11 cellular contexts compared by ENCODE assay signal in the genomic region with DNA sequence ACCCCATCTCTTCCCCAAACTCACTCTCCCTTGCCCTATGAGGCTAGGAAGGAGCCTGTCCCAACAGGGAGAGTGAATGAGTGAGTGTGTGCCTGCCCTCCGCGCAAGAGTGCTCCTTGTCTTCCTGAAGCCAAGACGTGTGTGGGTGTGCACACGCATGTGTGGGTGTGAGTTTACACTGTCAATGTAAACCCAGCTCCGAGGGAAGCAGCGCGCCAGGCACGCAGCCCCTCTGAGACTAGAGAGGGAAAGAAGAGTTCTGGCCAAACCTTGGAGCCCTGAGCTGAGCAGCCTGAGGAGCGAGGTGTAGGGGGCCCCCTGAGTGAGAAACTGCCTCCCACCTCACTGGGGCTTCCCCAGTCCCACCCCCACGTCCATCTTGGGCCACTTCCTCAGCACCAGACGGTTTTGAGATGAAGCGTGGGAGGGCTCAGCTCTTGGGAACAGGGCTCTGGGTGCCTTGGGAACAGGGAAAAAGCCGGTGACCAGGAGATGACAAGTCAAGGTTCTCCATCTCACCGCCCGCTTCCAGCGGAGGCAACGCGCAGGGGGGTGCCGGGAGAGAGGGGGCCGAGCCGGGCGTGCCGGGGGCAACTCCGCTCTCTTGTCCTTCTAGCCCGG. TPM values are rescaled to one million over a fixed set of nuclear protein-coding genes. Genes with fewer than 3 reads are reported as not detected.
DNase-seq lines count a peak whose midpoint lies in the region; ATAC-seq, FAIRE-seq and TF ChIP-seq lines count a peak whose summit lies in the region.
"Had no signal": no experiment of that assay in that cellular context is flagged by ENCODE, and none has a peak within 500 bp of the region (broad histone marks: within the 10 kb centered on the region; RNA-seq: fewer than 3 reads in every experiment).

No MANE protein-coding gene starts in this region.

- no peak for TF ChIP-seq POLR2A in GM12891 (IDR thresholded peaks at IDR 0.05; ENCODE audit: low read depth, low read length)

- H3K27me3 ChIP-seq in ascending aorta (no peaks in the 10 kb centered on the region), hepatocyte (peaks cover 44% of the 10 kb centered on the region)
- H3K27me3 ChIP-seq: ovary had no signal

- FAIRE-seq in GM12891 (lab: Jason Lieb, UNC) = peak; percentile 26

- intact Hi-C loops in ascending aorta (cut with DNase I) = loop anchor here (5.0 kb wide), 2 partner anchors 81 to 699 kb away; partner anchors contain the start of gene SKIL

- ATAC-seq in GM18870 (IDR thresholded peaks at IDR 0.05; ENCODE audit: unreplicated experiment) = no peak

- H3K9me3 ChIP-seq in ascending aorta (no peaks in the 10 kb centered on the region), hepatocyte (ENCODE audit: low read depth) (no peaks in the 10 kb centered on the region)
- H3K9me3 ChIP-seq: ovary had no signal

- peak overlapping the region; percentile 98 for H3K4me2 ChIP-seq in hepatocyte

- H3K79me2 ChIP-seq in hepatocyte = peaks cover 5% of the 10 kb centered on the region

- H3K36me3 ChIP-seq in ascending aorta (no peaks in the 10 kb centered on the region), hepatocyte (replicated peaks; ENCODE audit: insufficient read depth, low read depth) (no peaks in the 10 kb centered on the region)
- H3K36me3 ChIP-seq: ovary had no signal

- peak overlapping the region; percentile 96 to 97 for H3K27ac ChIP-seq in ascending aorta
- H3K27ac ChIP-seq in hepatocyte = peak overlapping the region; percentile 33
- H3K27ac ChIP-seq: ovary had no signal

- 8% methylated on average over 19 of the region's 25 CpGs for WGBS in hepatocyte (ENCODE audit: low lambda C conversion rate, missing lambda C conversion rate)

- H3K4me1 ChIP-seq in ascending aorta = peaks cover 0 to 14% of the 10 kb centered on the region in 2 donors
- peaks cover 23% of the 10 kb centered on the region for H3K4me1 ChIP-seq in hepatocyte (ENCODE audit: insufficient read depth)

- DNase-seq in GM12891 (ENCODE audit: insufficient read length, low spot score) = no peak
- DNase-seq in ascending aorta (ENCODE audit: low spot score in 2 of 2) = peak in 1 of 2 donors; percentile 83
- peak; percentile 39 for DNase-seq in hepatocyte (ENCODE audit: low spot score)
- peak; percentile 56 for DNase-seq in retina
- DNase-seq in NCI-H2227 treated with DMSO at 0.1 percent for 48 hours (lab: John Stamatoyannopoulos, UW) = no peak
- no peak for DNase-seq in GM19238 (ENCODE audit: insufficient read length, low spot score)
- no peak for DNase-seq in NCI-H1048 (lab: John Stamatoyannopoulos, UW)
- DNase-seq: DMS 273 treated with DMSO at 0.1 percent for 48 hours, NCI-H510A, ovary had no signal

- no peak for TF ChIP-seq CTCF in ascending aorta (IDR thresholded peaks at IDR 0.05)
- TF ChIP-seq CTCF in hepatocyte (IDR thresholded peaks at IDR 0.05; ENCODE audit: poor library complexity) = no peak

- H3K4me3 ChIP-seq in ascending aorta (peak overlapping the region; percentile 36 to 76), hepatocyte (no peak overlapping the region)
- H3K4me3 ChIP-seq: ovary had no signal

- peak overlapping the region; percentile 14 for H2AFZ ChIP-seq in hepatocyte

- H4K20me1 ChIP-seq in hepatocyte (ENCODE audit: insufficient read depth, poor library complexity, severe bottlenecking) = no peaks in the 10 kb centered on the region

- H3K9me2 ChIP-seq in hepatocyte (replicated peaks; ENCODE audit: insufficient read depth) = no peaks in the 10 kb centered on the region

TF ChIP-seq in GM12891, 5 proteins besides CTCF, POLR2A, EP300 and RAD21:
- TF ChIP-seq SPI1 (IDR thresholded peaks at IDR 0.05; ENCODE audit: low read depth, low read length) (peak; percentile 57), PAX5 (IDR thresholded peaks at IDR 0.05; ENCODE audit: insufficient read depth, low read length, severe bottlenecking) (no peak)

RNA-seq across cellular contexts. Expression of gene MECOM, which starts 5.1 kb away (rescaled TPM):
- polyA plus RNA-seq in GM12891 (2012; ENCODE audit: low read depth, missing spikeins) = 0.06 TPM
- total RNA-seq in ascending aorta = 38.6 TPM
- 40.9 and 48.8 TPM in 2 replicates for total RNA-seq in hepatocyte
- 11.1 and 11.4 TPM in 2 replicates for polyA plus RNA-seq in hepatocyte

Comparison
In these comparisons a context has a peak if more than half of its experiments do, and no peak if none do; other contexts are left out.
1. DNase-seq: peak in hepatocyte (single experiment) and retina (single experiment); none in GM12891 (single experiment), NCI-H2227 treated with DMSO at 0.1 percent for 48 hours (single experiment), GM19238 (single experiment) and NCI-H1048 (single experiment).